6 cellular contexts compared by ENCODE assay signal in genomic region chr7:108363659-108364058, GRCh38.
"Had no signal": no experiment of that assay in that cellular context is flagged by ENCODE, and none has a peak within 500 bp of the region (broad histone marks: within the 10 kb centered on the region; RNA-seq: fewer than 3 reads in every experiment).

No MANE protein-coding gene starts in this region.

- FAIRE-seq: G401.6, GM12878, GM18507, GM19239 had no signal

- DNase-seq: GDM1, GF-D8 had no signal

- ATAC-seq: GM12878 had no signal

- H3K4me3 ChIP-seq: GM12878 had no signal
